Comparison of ENCODE assay signal across 8 cellular contexts in the genomic region with DNA sequence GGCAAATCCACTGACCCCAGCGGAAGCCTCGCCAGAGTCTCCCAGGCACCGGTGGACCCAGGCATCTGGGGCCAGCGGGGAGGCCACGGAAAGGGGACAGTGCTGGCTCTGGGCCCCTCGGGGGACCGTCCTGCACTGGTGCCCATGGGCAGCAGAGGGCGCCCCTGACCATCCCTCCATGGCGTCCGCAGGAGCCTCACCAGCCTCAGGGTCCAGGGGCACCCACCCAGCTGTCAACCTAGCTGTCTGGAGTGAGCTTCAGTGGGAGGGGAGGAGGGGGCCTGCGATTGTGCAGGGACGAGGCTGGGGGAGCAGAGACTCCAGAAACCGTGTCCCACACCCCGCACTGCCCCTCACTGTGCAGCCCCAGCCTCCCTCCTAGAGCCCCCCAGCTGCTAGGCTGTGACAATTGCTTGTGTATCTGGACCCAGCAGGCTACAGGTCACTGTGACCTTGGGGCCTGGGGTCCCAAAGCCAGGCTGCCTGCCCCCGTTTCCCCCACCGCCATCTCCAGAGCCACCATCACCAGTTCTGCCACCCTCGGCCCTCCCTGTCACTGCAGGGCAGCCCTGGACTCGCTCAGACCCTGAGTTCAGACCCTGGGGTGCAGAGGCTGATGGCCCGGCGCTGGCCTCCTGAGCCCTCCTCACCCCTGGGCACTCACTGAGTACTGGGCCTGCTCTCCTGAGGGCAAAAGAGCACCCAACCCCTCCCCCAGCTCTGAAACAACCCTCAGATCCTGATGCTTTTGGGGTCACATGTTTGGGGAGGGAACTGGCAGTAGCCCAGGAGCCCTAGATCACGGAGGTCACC. TPM values are rescaled to one million over a fixed set of nuclear protein-coding genes. Genes with fewer than 3 reads are reported as not detected.
DNase-seq lines count a peak whose midpoint lies in the region; ATAC-seq and TF ChIP-seq lines count a peak whose summit lies in the region.

No MANE protein-coding gene starts in this region.

- TF ChIP-seq CTCF in GM10266 (IDR thresholded peaks at IDR 0.05; ENCODE audit: control insufficient read depth, insufficient read depth, low read depth, missing control alignments), result peak; percentile 89
- TF ChIP-seq CTCF in NB4 (IDR thresholded peaks at IDR 0.05; ENCODE audit: low read depth, low read length), result peak; percentile 81
- TF ChIP-seq CTCF in foreskin keratinocyte (conservative IDR thresholded peaks at IDR 0.05), result peak; percentile 79

- TF ChIP-seq POLR2A in NB4 (IDR thresholded peaks at IDR 0.05; ENCODE audit: extremely low read depth, insufficient read length), result no peak

- no peak overlapping the region for H3K27ac ChIP-seq in foreskin keratinocyte

- H3K4me1 ChIP-seq in foreskin keratinocyte, result peaks cover 4% of the 10 kb centered on the region

- peaks cover 21% of the 10 kb centered on the region for H3K27me3 ChIP-seq in foreskin keratinocyte

- intact Hi-C loops in posterior vena cava (cut with DNase I), result loop anchor here (5.0 kb wide), 2 partner anchors 126 to 256 kb away; a partner anchor contains a TSS

- no peak overlapping the region for H3K4me3 ChIP-seq in NB4 (ENCODE audit: low read depth, low read length)

- ATAC-seq in foreskin keratinocyte (peak; percentile 54), GM18868 (IDR thresholded peaks at IDR 0.05; ENCODE audit: unreplicated experiment) (no peak), GM19455 (IDR thresholded peaks at IDR 0.05; ENCODE audit: unreplicated experiment) (no peak)

- DNase-seq in GM10266 (ENCODE audit: extremely low spot score) (peak; percentile 75), NB4 (ENCODE audit: low read depth) (peak; percentile 58), foreskin keratinocyte (no peak), posterior vena cava (ENCODE audit: low spot score) (peak; percentile 88), A172 (ENCODE audit: low spot score) (no peak)
- peak; percentile 65 for DNase-seq in activated T-cell treated with anti-CD3 and anti-CD28 coated beads, Interleukin-2, amount 50 U/mL, for 1 hour

RNA-seq across cellular contexts. Expression of a gene that starts 10.7 kb away (rescaled TPM):
- 2.2 and 3.2 TPM in 2 replicates for total RNA-seq in foreskin keratinocyte
- 2.0 and 3.3 TPM in 2 replicates for polyA plus RNA-seq in foreskin keratinocyte
- 100 to 1,000 TPM; 606 to 689 TPM for total RNA-seq in posterior vena cava
- total RNA-seq in A172 (2014; rRNA removed; shearing (Covaris generic)), result 329 and 393 TPM in 2 replicates

Comparison
In these comparisons a context has a peak if more than half of its experiments do, and no peak if none do; other contexts are left out.
1. DNase-seq: peak in GM10266 (single experiment), NB4 (single experiment), activated T-cell treated with anti-CD3 and anti-CD28 coated beads, Interleukin-2, amount 50 U/mL, for 1 hour (single experiment) and posterior vena cava (single experiment); none in foreskin keratinocyte (0 of 2) and A172 (single experiment).
2. RNA of a gene that starts 10.7 kb away (total RNA-seq): 606 to 689 TPM in posterior vena cava and 329 to 393 TPM in A172; 2.2 to 3.2 TPM in foreskin keratinocyte; every median in the first group is over 10 times any median in the second.
3. Peak in every context shown above with its lines, with median percentiles within 50 percentile points of each other: CTCF ChIP-seq.